Comparison of ENCODE assay signal across 1 cellular context in the genomic region with DNA sequence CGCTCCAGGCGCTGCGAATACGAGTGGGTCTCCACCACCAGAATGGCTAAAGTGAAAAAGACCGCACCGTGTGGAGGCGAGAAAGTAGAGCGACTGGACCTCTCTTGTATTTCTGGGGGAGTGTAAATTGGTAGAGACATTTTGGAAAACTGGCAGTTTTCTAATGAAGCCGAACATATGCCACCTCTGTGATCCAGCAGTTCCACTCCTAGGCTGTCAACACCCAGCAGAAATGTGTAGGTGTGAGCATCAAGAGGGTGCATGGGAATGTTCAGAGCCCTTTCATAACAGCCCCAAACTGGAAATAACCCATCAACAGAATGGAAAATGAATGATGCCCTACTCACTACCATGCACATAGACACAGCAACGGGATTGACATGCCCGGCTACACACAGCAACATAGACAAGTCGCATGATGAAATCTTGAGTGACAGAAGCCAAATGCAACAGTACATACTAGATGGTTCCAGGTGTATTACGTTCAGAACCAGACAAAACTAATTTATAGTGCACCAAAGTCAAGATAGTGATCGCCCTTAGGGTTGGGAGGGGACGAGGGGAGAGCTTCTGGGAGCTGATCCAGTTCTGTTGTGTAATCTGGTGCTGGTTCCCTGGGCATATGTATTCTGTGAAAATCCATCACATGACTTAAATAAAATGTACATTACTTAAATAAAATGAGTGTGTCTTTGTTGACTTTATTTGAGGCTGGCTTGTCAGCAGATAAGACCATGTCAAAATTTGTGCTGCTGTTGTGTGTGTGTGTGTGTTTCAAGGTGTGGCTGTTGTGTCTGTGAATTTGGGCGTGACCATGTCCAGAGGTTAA.
TF ChIP-seq lines count a peak whose summit lies in the region.

No MANE protein-coding gene starts in this region.

TF ChIP-seq in K562, 482 proteins besides CTCF, POLR2A, EP300 and RAD21 (continued from another document):
- TF ChIP-seq, protein P1, sequence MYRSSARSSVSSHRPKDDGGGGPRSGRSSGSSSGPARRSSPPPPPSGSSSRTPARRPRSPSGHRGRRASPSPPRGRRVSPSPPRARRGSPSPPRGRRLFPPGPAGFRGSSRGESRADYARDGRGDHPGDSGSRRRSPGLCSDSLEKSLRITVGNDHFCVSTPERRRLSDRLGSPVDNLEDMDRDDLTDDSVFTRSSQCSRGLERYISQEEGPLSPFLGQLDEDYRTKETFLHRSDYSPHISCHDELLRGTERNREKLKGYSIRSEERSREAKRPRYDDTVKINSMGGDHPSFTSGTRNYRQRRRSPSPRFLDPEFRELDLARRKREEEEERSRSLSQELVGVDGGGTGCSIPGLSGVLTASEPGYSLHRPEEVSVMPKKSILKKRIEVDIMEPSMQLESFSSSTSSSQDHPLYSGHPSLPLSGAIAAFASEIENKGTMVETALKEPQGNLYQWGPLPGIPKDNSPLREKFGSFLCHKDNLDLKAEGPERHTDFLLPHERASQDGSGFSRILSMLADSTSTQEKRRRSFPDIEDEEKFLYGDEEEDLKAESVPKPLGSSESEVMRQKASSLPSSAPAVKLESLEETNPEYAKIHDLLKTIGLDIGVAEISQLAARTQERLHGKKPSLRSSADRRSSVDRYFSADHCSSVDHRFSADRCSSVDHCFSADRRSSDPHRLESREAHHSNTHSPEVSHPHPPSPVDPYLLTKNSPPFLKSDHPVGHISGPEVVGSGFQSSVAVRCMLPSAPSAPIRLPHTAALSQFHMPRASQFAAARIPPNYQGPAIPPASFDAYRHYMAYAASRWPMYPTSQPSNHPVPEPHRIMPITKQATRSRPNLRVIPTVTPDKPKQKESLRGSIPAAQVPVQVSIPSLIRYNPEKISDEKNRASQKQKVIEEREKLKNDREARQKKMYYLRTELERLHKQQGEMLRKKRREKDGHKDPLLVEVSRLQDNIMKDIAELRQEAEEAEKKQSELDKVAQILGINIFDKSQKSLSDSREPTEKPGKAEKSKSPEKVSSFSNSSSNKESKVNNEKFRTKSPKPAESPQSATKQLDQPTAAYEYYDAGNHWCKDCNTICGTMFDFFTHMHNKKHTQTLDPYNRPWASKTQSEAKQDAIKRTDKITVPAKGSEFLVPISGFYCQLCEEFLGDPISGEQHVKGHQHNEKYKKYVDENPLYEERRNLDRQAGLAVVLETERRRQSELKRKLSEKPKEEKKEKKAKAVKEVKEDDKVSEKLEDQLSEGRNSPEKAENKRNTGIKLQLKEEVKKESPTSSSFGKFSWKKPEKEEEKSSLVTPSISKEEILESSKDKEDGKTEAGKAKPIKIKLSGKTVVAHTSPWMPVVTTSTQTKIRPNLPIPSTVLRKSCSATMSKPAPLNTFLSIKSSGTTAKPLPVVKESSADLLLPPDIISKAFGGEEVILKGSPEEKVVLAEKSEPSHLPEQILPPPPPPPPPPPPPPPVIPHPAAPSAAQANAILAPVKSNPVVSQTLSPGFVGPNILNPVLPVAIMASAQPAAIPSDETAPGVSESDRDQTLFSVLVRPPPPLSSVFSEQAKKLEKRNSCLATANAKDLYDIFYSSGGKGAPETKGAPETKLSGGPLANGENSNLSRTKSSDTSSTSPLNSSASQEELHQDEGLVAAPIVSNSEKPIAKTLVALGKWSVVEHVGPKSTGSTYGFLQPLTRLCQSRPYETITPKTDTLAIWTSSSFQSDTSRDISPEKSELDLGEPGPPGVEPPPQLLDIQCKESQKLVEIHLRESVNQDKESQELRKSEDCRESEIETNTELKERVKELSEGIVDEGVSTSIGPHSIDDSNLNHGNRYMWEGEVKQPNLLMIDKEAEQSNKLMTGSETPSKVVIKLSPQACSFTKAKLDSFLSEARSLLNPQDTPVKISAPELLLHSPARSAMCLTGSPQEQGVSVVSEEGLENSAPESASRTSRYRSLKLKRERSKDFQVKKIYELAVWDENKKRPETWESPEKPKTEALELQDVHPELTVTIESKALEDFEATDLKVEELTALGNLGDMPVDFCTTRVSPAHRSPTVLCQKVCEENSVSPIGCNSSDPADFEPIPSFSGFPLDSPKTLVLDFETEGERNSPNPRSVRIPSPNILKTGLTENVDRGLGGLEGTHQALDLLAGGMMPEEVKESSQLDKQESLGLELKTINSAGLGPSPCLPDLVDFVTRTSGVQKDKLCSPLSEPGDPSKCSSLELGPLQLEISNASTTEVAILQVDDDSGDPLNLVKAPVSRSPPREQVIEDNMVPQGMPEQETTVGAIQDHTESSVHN (IDR thresholded peaks at IDR 0.05; ENCODE audit: borderline replicate concordance in 1 of 2, low read depth in 1 of 2), result no peak
- TF ChIP-seq, protein P2, sequence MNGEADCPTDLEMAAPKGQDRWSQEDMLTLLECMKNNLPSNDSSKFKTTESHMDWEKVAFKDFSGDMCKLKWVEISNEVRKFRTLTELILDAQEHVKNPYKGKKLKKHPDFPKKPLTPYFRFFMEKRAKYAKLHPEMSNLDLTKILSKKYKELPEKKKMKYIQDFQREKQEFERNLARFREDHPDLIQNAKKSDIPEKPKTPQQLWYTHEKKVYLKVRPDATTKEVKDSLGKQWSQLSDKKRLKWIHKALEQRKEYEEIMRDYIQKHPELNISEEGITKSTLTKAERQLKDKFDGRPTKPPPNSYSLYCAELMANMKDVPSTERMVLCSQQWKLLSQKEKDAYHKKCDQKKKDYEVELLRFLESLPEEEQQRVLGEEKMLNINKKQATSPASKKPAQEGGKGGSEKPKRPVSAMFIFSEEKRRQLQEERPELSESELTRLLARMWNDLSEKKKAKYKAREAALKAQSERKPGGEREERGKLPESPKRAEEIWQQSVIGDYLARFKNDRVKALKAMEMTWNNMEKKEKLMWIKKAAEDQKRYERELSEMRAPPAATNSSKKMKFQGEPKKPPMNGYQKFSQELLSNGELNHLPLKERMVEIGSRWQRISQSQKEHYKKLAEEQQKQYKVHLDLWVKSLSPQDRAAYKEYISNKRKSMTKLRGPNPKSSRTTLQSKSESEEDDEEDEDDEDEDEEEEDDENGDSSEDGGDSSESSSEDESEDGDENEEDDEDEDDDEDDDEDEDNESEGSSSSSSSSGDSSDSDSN (IDR thresholded peaks at IDR 0.05; ENCODE audit: borderline replicate concordance in 1 of 2, low read depth in 2 of 2, low read length in 2 of 2), result no peak
- TF ChIP-seq BCL6 (CRISPR knock-in tag; IDR thresholded peaks at IDR 0.05) (no peak), KDM5B (IDR thresholded peaks at IDR 0.05; ENCODE audit: insufficient replicate concordance, low read depth, low read length) (peak; percentile 17), HDAC3 (IDR thresholded peaks at IDR 0.05; ENCODE audit: borderline replicate concordance, partially characterized antibody) (no peak), TAF1 (IDR thresholded peaks at IDR 0.05; ENCODE audit: control insufficient read depth, extremely low read depth, insufficient read depth, low read length, severe bottlenecking) (no peak), YBX1 (IDR thresholded peaks at IDR 0.05) (no peak), ZZZ3 (IDR thresholded peaks at IDR 0.05) (no peak), ZNF584 (CRISPR knock-in tag; IDR thresholded peaks at IDR 0.05; ENCODE audit: low read depth) (no peak), KHSRP (IDR thresholded peaks at IDR 0.05) (no peak), FOXJ2 (tag; IDR thresholded peaks at IDR 0.05) (no peak), MEIS2 (IDR thresholded peaks at IDR 0.05; ENCODE audit: partially characterized antibody) (peak; percentile 71)
- TF ChIP-seq, protein P3, sequence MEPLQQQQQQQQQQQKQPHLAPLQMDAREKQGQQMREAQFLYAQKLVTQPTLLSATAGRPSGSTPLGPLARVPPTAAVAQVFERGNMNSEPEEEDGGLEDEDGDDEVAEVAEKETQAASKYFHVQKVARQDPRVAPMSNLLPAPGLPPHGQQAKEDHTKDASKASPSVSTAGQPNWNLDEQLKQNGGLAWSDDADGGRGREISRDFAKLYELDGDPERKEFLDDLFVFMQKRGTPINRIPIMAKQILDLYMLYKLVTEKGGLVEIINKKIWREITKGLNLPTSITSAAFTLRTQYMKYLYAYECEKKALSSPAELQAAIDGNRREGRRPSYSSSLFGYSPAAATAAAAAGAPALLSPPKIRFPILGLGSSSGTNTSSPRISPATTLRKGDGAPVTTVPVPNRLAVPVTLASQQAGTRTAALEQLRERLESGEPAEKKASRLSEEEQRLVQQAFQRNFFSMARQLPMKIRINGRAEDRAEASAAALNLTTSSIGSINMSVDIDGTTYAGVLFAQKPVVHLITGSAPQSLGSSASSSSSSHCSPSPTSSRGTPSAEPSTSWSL (CRISPR knock-in tag; IDR thresholded peaks at IDR 0.05; ENCODE audit: borderline replicate concordance), result no peak
- TF ChIP-seq, protein P4, sequence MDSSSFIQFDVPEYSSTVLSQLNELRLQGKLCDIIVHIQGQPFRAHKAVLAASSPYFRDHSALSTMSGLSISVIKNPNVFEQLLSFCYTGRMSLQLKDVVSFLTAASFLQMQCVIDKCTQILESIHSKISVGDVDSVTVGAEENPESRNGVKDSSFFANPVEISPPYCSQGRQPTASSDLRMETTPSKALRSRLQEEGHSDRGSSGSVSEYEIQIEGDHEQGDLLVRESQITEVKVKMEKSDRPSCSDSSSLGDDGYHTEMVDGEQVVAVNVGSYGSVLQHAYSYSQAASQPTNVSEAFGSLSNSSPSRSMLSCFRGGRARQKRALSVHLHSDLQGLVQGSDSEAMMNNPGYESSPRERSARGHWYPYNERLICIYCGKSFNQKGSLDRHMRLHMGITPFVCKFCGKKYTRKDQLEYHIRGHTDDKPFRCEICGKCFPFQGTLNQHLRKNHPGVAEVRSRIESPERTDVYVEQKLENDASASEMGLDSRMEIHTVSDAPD (CRISPR knock-in tag; IDR thresholded peaks at IDR 0.05), result no peak; the same call in 1 of the 2 replicates
- TF ChIP-seq, protein P5, sequence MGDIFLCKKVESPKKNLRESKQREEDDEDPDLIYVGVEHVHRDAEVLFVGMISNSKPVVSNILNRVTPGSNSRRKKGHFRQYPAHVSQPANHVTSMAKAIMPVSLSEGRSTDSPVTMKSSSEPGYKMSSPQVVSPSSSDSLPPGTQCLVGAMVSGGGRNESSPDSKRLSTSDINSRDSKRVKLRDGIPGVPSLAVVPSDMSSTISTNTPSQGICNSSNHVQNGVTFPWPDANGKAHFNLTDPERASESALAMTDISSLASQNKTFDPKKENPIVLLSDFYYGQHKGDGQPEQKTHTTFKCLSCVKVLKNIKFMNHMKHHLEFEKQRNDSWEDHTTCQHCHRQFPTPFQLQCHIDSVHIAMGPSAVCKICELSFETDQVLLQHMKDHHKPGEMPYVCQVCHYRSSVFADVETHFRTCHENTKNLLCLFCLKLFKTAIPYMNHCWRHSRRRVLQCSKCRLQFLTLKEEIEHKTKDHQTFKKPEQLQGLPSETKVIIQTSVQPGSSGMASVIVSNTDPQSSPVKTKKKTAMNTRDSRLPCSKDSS (IDR thresholded peaks at IDR 0.05; ENCODE audit: low read depth, partially characterized antibody), result no peak
